Comparison of ENCODE assay signal across 27 cellular contexts in genomic region chr11:7263842-7264241, GRCh38. TPM values are rescaled to one million over a fixed set of nuclear protein-coding genes. Genes with fewer than 3 reads are reported as not detected.
"Had no signal": no experiment of that assay in that cellular context is flagged by ENCODE, and none has a peak within 500 bp of the region (broad histone marks: within the 10 kb centered on the region; RNA-seq: fewer than 3 reads in every experiment).

No MANE protein-coding gene starts in this region.

- H3K4me3 ChIP-seq: stomach, suprapubic skin, testis, thoracic aorta, thyroid gland, tibial artery, tibial nerve, transverse colon, upper lobe of left lung, upper lobe of right lung, uterus, vagina had no signal

- DNase-seq: stimulated activated CD4-positive, alpha-beta T cell treated with anti-CD3 and anti-CD28 coated beads, Interleukin-2, amount 100 ng/mL, for 48 hours; stimulated activated CD4-positive, alpha-beta T cell treated with anti-CD3 and anti-CD28 coated beads, Interleukin-4, amount 100 ng/mL, for 1 hour; stimulated activated CD4-positive, alpha-beta T cell treated with anti-CD3 and anti-CD28 coated beads, Interleukin-4, amount 100 ng/mL, for 24 hours; stimulated activated CD4-positive, alpha-beta T cell treated with anti-CD3 and anti-CD28 coated beads, Interleukin-4, amount 100 ng/mL, for 4 hours; stimulated activated CD8-positive, alpha-beta memory T cell treated with anti-CD3 and anti-CD28 coated beads, Interleukin-4, amount 100 ng/mL, for 48 hours; stimulated activated naive B cell treated with anti-CD40 and anti-IgM and Interleukin-4, amounts not matched to agents 10 μg/mL and 1 μg/mL and 100 μg/mL, for 72 hours; stimulated activated naive CD4-positive, alpha-beta T cell; stimulated activated naive CD4-positive, alpha-beta T cell treated with Interleukin-2 at 50 U/mL for 16 hours; stimulated activated naive CD8-positive, alpha-beta T cell treated with anti-CD3 and anti-CD28 coated beads, Interleukin-15, amount 100 ng/mL, for 72 hours; stimulated activated naive CD8-positive, alpha-beta T cell treated with anti-CD3 and anti-CD28 coated beads, Interleukin-15, Interleukin-2, amounts not matched to agents 100 U/mL and 50 U/mL, for 24 hours; stomach; substantia nigra; testis; thyroid gland; tibial artery; transverse colon; trophoblast cell; upper lobe of left lung; upper lobe of right lung; uterus had no signal

- H3K27ac ChIP-seq: stomach, suprapubic skin, testis, thoracic aorta, thyroid gland, tibial artery, tibial nerve, transverse colon, upper lobe of left lung, upper lobe of right lung, uterus, vagina had no signal

- H3K9me3 ChIP-seq: stomach, suprapubic skin, testis, thoracic aorta, thyroid gland, tibial artery, tibial nerve, transverse colon, upper lobe of left lung, upper lobe of right lung, uterus, vagina had no signal

- H3K4me1 ChIP-seq: stomach, suprapubic skin, testis, thyroid gland, tibial artery, tibial nerve, transverse colon, upper lobe of left lung, upper lobe of right lung, uterus, vagina had no signal

- ATAC-seq: stimulated activated effector memory CD8-positive, alpha-beta T cell treated with anti-CD3 and anti-CD28 coated beads, Interleukin-12 subunit alpha, Interleukin-12 subunit beta, amount 100 ng/mL, for 72 hours; stimulated activated memory B cell treated with anti-CD40 and anti-IgM and Interleukin-4, amounts not matched to agents 10 μg/mL and 1 μg/mL and 100 μg/mL, for 72 hours; stimulated activated naive B cell treated with anti-CD40 and anti-IgM and Interleukin-4, amounts not matched to agents 10 μg/mL and 1 μg/mL and 100 μg/mL, for 72 hours; stimulated activated naive CD8-positive, alpha-beta T cell treated with anti-CD3 and anti-CD28 coated beads, Interleukin-15, amount 100 ng/mL, for 72 hours; stimulated activated naive CD8-positive, alpha-beta T cell treated with anti-CD3 and anti-CD28 coated beads, Interleukin-15, Interleukin-2, amounts not matched to agents 100 U/mL and 50 U/mL, for 24 hours; upper lobe of right lung had no signal

- H3K36me3 ChIP-seq: stomach, suprapubic skin, thoracic aorta, thyroid gland, tibial artery, tibial nerve, transverse colon, upper lobe of left lung, upper lobe of right lung, uterus, vagina had no signal

- H3K27me3 ChIP-seq: stomach, suprapubic skin, testis, thyroid gland, tibial nerve, transverse colon, upper lobe of left lung, upper lobe of right lung, uterus, vagina had no signal

RNA-seq across cellular contexts. Expression of gene SYT9, which starts 12.1 kb away (rescaled TPM):
- total RNA-seq: subcutaneous adipose tissue, thoracic aorta had no signal
